Comparison of ENCODE assay signal across 8 cellular contexts in the genomic region with DNA sequence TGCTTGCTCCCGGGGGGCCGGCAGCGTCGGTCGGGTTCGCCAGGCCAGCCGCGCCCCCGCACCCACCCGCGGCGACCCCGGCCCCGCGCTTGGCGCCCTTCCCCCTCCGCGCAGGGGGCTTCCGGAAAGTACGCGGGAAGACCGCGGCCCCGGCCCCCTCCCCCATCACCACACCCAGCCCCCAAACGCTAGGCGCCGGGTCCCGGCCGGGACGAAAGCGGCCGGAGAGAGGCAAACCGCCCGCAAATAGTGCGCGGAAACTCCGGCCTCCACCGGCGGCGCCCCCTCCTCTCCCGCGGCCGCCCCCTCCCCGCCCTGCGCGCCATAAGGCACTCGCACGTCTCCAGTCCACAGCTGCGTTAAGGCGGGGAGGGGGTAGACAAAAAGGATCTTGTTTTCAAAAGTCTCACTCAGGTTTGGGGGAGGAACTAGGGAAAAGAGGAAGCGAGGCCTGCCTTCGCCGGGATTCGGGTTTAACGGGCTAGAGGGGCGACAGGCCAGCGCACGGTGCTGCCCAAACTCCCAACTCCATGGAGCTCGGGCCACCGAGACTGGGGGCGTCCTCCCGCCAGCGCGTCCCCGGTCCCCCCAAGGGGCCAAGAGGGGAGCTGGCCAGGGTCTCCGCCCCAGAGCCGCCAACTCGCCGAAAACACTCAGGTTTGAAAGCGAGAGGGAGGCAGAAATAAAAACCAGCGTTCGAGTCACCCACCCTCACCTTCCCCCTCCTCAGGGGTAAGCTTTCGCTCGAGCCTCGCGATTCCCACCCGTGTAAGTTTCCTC. TPM values are rescaled to one million over a fixed set of nuclear protein-coding genes. Genes with fewer than 3 reads are reported as not detected.
DNase-seq lines count a peak whose midpoint lies in the region; TF ChIP-seq lines count a peak whose summit lies in the region.

No MANE protein-coding gene starts in this region.

- TF ChIP-seq CTCF in WI38 (IDR thresholded peaks at IDR 0.05; ENCODE audit: low read depth, low read length) = no peak
- TF ChIP-seq CTCF in liver (IDR thresholded peaks at IDR 0.05; ENCODE audit: low read depth, low read length, missing input control) = no peak

- no peaks in the 10 kb centered on the region for H3K36me3 ChIP-seq in ES-I3 (ENCODE audit: insufficient read depth, low read length)
- H3K36me3 ChIP-seq in MG63 = peaks cover 13% of the 10 kb centered on the region
- no peaks in the 10 kb centered on the region for H3K36me3 ChIP-seq in liver (ENCODE audit: control insufficient read depth in 4 of 4, insufficient read depth in 3 of 4, low read depth in 1 of 4, low read length in 3 of 4)

- TF ChIP-seq RAD21 in liver (IDR thresholded peaks at IDR 0.05) = no peak

- under 1% methylated on average over 77 of the region's 77 CpGs for WGBS in liver

- DNase-seq in MG63 (peak; percentile 49), dermis blood vessel endothelial cell (peak; percentile 57), NCI-H187 (lab: John Stamatoyannopoulos, UW) (no peak), NCI-H2029 (lab: John Stamatoyannopoulos, UW) (no peak)
- DNase-seq in stimulated activated CD8-positive, alpha-beta memory T cell treated with anti-CD3 and anti-CD28 coated beads, Interleukin-15, amount 100 ng/mL, for 24 hours (ENCODE audit: low read depth) = peak; percentile 10

- peak overlapping the region; percentile 92 for H3K9ac ChIP-seq in ES-I3 (ENCODE audit: low read depth, low read length)
- peak overlapping the region; percentile 95 to 97 for H3K9ac ChIP-seq in liver (ENCODE audit: low read depth in 1 of 2, low read length in 2 of 2)

- H3K27me3 ChIP-seq in MG63 (no peaks in the 10 kb centered on the region), liver (ENCODE audit: control insufficient read depth in 4 of 4, insufficient read depth in 4 of 4, low read length in 3 of 4) (no peaks in the 10 kb centered on the region)

- H3K9me3 ChIP-seq in ES-I3 (ENCODE audit: control insufficient read depth, insufficient read depth, low read length) (no peaks in the 10 kb centered on the region), MG63 (no peaks in the 10 kb centered on the region), liver (ENCODE audit: control insufficient read depth in 4 of 4, low read length in 3 of 4) (no peaks in the 10 kb centered on the region)

- H3K4me1 ChIP-seq in ES-I3 (ENCODE audit: insufficient read depth, low read length) (peaks cover 16% of the 10 kb centered on the region), liver (ENCODE audit: control insufficient read depth in 4 of 4, insufficient read depth in 4 of 4, low read length in 3 of 4) (peaks cover 10 to 24% (median 19%) of the 10 kb centered on the region in 4 donors)

- H3K27ac ChIP-seq in liver (ENCODE audit: low read depth in 1 of 2, low read length in 2 of 2) = peak overlapping the region; percentile 98 to 99

- H3K4me3 ChIP-seq in MG63 (peak overlapping the region; percentile 87), WI38 (ENCODE audit: low read depth, low read length) (peak overlapping the region; percentile 89), liver (ENCODE audit: low read depth in 1 of 3, low read length in 3 of 3) (peak overlapping the region; percentile 87 to 94 (median 92))

TF ChIP-seq in liver, 16 proteins besides CTCF, POLR2A, EP300 and RAD21:
- no peak for TF ChIP-seq EGR1 (IDR thresholded peaks at IDR 0.05; ENCODE audit: low read depth in 2 of 2)
- TF ChIP-seq SP1 (IDR thresholded peaks at IDR 0.05) = peak; percentile 7

RNA-seq across cellular contexts. Expression of a gene that starts 1.8 kb away (rescaled TPM):
- total RNA-seq in MG63 (2014; rRNA removed; shearing (Covaris generic); ENCODE audit: low replicate concordance) = 44.3 and 47.5 TPM in 2 replicates
- total RNA-seq in dermis blood vessel endothelial cell = 68.2 and 119 TPM in 2 replicates
- 10 to 100 TPM; 30.5 to 45.8 TPM for total RNA-seq in liver
- 10 to 100 TPM; 33.0 to 60.4 TPM for polyA plus RNA-seq in liver

Comparison
In these comparisons a context has a peak if more than half of its experiments do, and no peak if none do; other contexts are left out.
1. DNase-seq: peak in MG63 (single experiment), dermis blood vessel endothelial cell (single experiment) and stimulated activated CD8-positive, alpha-beta memory T cell treated with anti-CD3 and anti-CD28 coated beads, Interleukin-15, amount 100 ng/mL, for 24 hours (single experiment); none in NCI-H187 (0 of 2) and NCI-H2029 (single experiment).
2. Peak in every context shown above with its lines, with median percentiles within 50 percentile points of each other: H3K4me3 ChIP-seq.